In genomic region chr2:47373747-47374146, GRCh38 we compare ENCODE assay signal across 1 cellular context.
TF ChIP-seq lines count a peak whose summit lies in the region.

No MANE protein-coding gene starts in this region.

TF ChIP-seq in SK-N-SH, 30 proteins besides CTCF, POLR2A, EP300 and RAD21 (continued from another document):
- no peak for TF ChIP-seq RCOR1 (IDR thresholded peaks at IDR 0.05; ENCODE audit: low read length)
